8 cellular contexts compared by ENCODE assay signal in genomic region chr13:23979361-23980159, GRCh38.
DNase-seq lines count a peak whose midpoint lies in the region; ATAC-seq, FAIRE-seq and TF ChIP-seq lines count a peak whose summit lies in the region.

No MANE protein-coding gene starts in this region.

- H2BK15ac ChIP-seq in H1 (ENCODE audit: low read length) = no peak overlapping the region

- ATAC-seq in GM21825 (IDR thresholded peaks at IDR 0.05; ENCODE audit: unreplicated experiment) = peak; percentile 74
- ATAC-seq in lung (ENCODE audit: insufficient read depth, low FRiP score) = peak; percentile 86
- peak; percentile 64 for ATAC-seq in stimulated activated memory B cell treated with anti-CD40 and anti-IgM and Interleukin-4, amounts not matched to agents 10 μg/mL and 1 μg/mL and 100 μg/mL, for 72 hours

- H2AFZ ChIP-seq in H1 (ENCODE audit: low read length) = no peak overlapping the region

- H3K79me1 ChIP-seq in H1 (ENCODE audit: low read depth, low read length) = no peaks in the 10 kb centered on the region

- H3K27me3 ChIP-seq in GM06990 (replicated peaks; ENCODE audit: control insufficient read depth, insufficient read depth, low read length) (peaks cover 2% of the 10 kb centered on the region; the same call in 1 of the 2 replicates), H1 (replicated peaks in 1 of 4; ENCODE audit: control insufficient read depth in 3 of 4, extremely low read depth in 1 of 4, insufficient read depth in 3 of 4, low read length in 3 of 4) (no peaks in the 10 kb centered on the region; a peak in 3 of 7 replicates), lung (ENCODE audit: control insufficient read depth, insufficient read depth) (no peaks in the 10 kb centered on the region)

- no peak overlapping the region for H4K5ac ChIP-seq in H1 (ENCODE audit: insufficient read length, low read depth, low read length)

- no peaks in the 10 kb centered on the region for H3K79me2 ChIP-seq in H1 (ENCODE audit: control insufficient read depth in 1 of 2, insufficient read depth in 2 of 2, low read length in 2 of 2)

- no peak for TF ChIP-seq CTCF in GM06990 (IDR thresholded peaks at IDR 0.05; ENCODE audit: insufficient read depth, low read length, poor library complexity, severe bottlenecking)
- no peak for TF ChIP-seq CTCF in LNCaP clone FGC (IDR thresholded peaks at IDR 0.05; ENCODE audit: control insufficient read depth, extremely low read depth, insufficient read depth)
- no peak for TF ChIP-seq CTCF in H1 (IDR thresholded peaks at IDR 0.05; ENCODE audit: control extremely low read depth in 1 of 3, insufficient read depth in 1 of 3, low read depth in 1 of 3, low read length in 3 of 3)
- TF ChIP-seq CTCF in lung (IDR thresholded peaks at IDR 0.05; ENCODE audit: control extremely low read depth, extremely low read depth) = no peak

- H2BK12ac ChIP-seq in H1 (ENCODE audit: low read depth, low read length) = no peak overlapping the region

- H4K8ac ChIP-seq in H1 (ENCODE audit: extremely low read depth, insufficient read depth, low read length) = no peak overlapping the region

- no peak for TF ChIP-seq POLR2A in H1 (IDR thresholded peaks at IDR 0.05; ENCODE audit: control extremely low read depth in 1 of 2, low read depth in 2 of 2, low read length in 2 of 2)

- no peak overlapping the region for H2BK120ac ChIP-seq in H1 (replicated peaks; ENCODE audit: low read depth, low read length)

- no peak overlapping the region for H3K18ac ChIP-seq in H1 (ENCODE audit: extremely low read depth, low read length)

- peak overlapping the region; percentile 68 for H3K4me3 ChIP-seq in GM06990 (replicated peaks; ENCODE audit: low read depth, low read length)
- H3K4me3 ChIP-seq in LNCaP clone FGC (ENCODE audit: low read depth, low read length) = peak overlapping the region; percentile 31
- peak overlapping the region; percentile 58 to 78 (median 72) for H3K4me3 ChIP-seq in H1 (ENCODE audit: extremely low read depth in 1 of 4, insufficient read depth in 2 of 4, low read depth in 3 of 4, low read length in 4 of 4)
- H3K4me3 ChIP-seq in lung = peak overlapping the region; percentile 36

- 3% methylated on average over 35 of the region's 43 CpGs; no CpG with 5 or more reads in 1 of the 2 experiments for whole genome bisulfite sequencing in H1 (ENCODE audit: extremely low coverage in 1 of 2, insufficient coverage in 1 of 2, insufficient read length in 1 of 2, insufficient replicate concordance in 2 of 2, low coverage in 1 of 2, low lambda C conversion rate in 2 of 2, missing lambda C conversion rate in 1 of 2), 2 experiments
- WGBS in lung, 2 donors = 2% methylated on average over 41 to 43 of the region's 43 CpGs

- no peak overlapping the region for H3K4ac ChIP-seq in H1 (replicated peaks; ENCODE audit: insufficient read length, low read depth, low read length)

- no peak overlapping the region for H2BK5ac ChIP-seq in H1 (ENCODE audit: low read depth, low read length)

- peaks cover 39% of the 10 kb centered on the region for H3K27me3 Mint-ChIP-seq in stimulated activated memory B cell treated with anti-CD40 and anti-IgM and Interleukin-4, amounts not matched to agents 10 μg/mL and 1 μg/mL and 100 μg/mL, for 72 hours

- TF ChIP-seq EP300 in H1 (IDR thresholded peaks at IDR 0.05; ENCODE audit: borderline replicate concordance in 1 of 2, low read depth in 2 of 2, low read length in 2 of 2) = no peak

- FAIRE-seq in H1 (lab: Jason Lieb, UNC) = no peak

- H3K4me1 ChIP-seq in H1 (replicated peaks in 1 of 4; ENCODE audit: control insufficient read depth in 3 of 4, insufficient read depth in 4 of 4, low read length in 3 of 4) (peaks cover 0 to 4% (median 0%) of the 10 kb centered on the region in 4 experiments; a peak in 1 of 7 replicates), lung (ENCODE audit: control insufficient read depth in 2 of 2, insufficient read depth in 2 of 2, low read length in 2 of 2) (peaks cover 0 to 3% of the 10 kb centered on the region in 2 donors)

- H3K36me3 Mint-ChIP-seq in stimulated activated memory B cell treated with anti-CD40 and anti-IgM and Interleukin-4, amounts not matched to agents 10 μg/mL and 1 μg/mL and 100 μg/mL, for 72 hours = no peaks in the 10 kb centered on the region

- H3K27ac ChIP-seq in H1 (ENCODE audit: low read depth, low read length) (no peak overlapping the region), lung (ENCODE audit: low read depth in 1 of 2, low read length in 1 of 2) (peak overlapping the region in 1 of 2 donors; percentile 73)

- H4K20me1 ChIP-seq in H1 (replicated peaks in 1 of 2; ENCODE audit: control insufficient read depth in 1 of 2, insufficient read depth in 2 of 2, low read length in 2 of 2) = no peaks in the 10 kb centered on the region

- no peak overlapping the region for H3K23ac ChIP-seq in H1 (ENCODE audit: insufficient read length)

- DNase-seq in GM06990 (ENCODE audit: extremely low read depth, insufficient read length) = peak; percentile 39
- no peak for DNase-seq in LNCaP clone FGC (ENCODE audit: low read depth)
- peak; percentile 21 to 40 for DNase-seq in activated CD4-positive, alpha-beta T cell treated with anti-CD3 and anti-CD28 coated beads, Interleukin-2, amount 50 U/mL, for 48 hours
- DNase-seq in H1 (ENCODE audit: low read depth in 1 of 2, low spot score in 2 of 2) = peak in 1 of 2 experiments; percentile 76
- DNase-seq in lung (ENCODE audit: low spot score) = peak; percentile 77
- no peak for DNase-seq in NCI-H2107 treated with DMSO at 0.1 percent for 48 hours (lab: John Stamatoyannopoulos, UW; ENCODE audit: unreplicated experiment)

- H3K9me3 Mint-ChIP-seq in stimulated activated memory B cell treated with anti-CD40 and anti-IgM and Interleukin-4, amounts not matched to agents 10 μg/mL and 1 μg/mL and 100 μg/mL, for 72 hours = no peaks in the 10 kb centered on the region

- H3K4me3 Mint-ChIP-seq in stimulated activated memory B cell treated with anti-CD40 and anti-IgM and Interleukin-4, amounts not matched to agents 10 μg/mL and 1 μg/mL and 100 μg/mL, for 72 hours = peak overlapping the region; percentile 72

- no peaks in the 10 kb centered on the region for H3K9me3 ChIP-seq in H1 (ENCODE audit: insufficient read depth in 2 of 2, low read depth in 1 of 2, low read length in 1 of 2)
- H3K9me3 ChIP-seq in lung (ENCODE audit: control insufficient read depth in 2 of 2, insufficient read depth in 1 of 2, low read length in 1 of 2) = no peaks in the 10 kb centered on the region

- H3K9ac ChIP-seq in H1 (replicated peaks in 1 of 4; ENCODE audit: extremely low read depth in 1 of 4, low read depth in 3 of 4, low read length in 3 of 4) = peak overlapping the region in 1 of 4 experiments; percentile 36; a peak in 1 of 7 replicates

- no peak for TF ChIP-seq RAD21 in H1 (IDR thresholded peaks at IDR 0.05 in 1 of 2, conservative IDR thresholded peaks at IDR 0.05 in 1 of 2; ENCODE audit: low read depth in 2 of 2, low read length in 2 of 2)

- H3K36me3 ChIP-seq in GM06990 (ENCODE audit: control insufficient read depth, insufficient read depth, low read length) = no peaks in the 10 kb centered on the region
- H3K36me3 ChIP-seq in H1 (ENCODE audit: control insufficient read depth in 2 of 4, insufficient read depth in 4 of 4, low read length in 3 of 4) = no peaks in the 10 kb centered on the region
- no peaks in the 10 kb centered on the region for H3K36me3 ChIP-seq in lung (ENCODE audit: control insufficient read depth in 2 of 2, insufficient read depth in 2 of 2, low read length in 2 of 2)

- no peak overlapping the region for H3K27ac Mint-ChIP-seq in stimulated activated memory B cell treated with anti-CD40 and anti-IgM and Interleukin-4, amounts not matched to agents 10 μg/mL and 1 μg/mL and 100 μg/mL, for 72 hours

- POLR2A ChIA-PET in H1 (lab: Charles Lee; ENCODE audit: partially characterized antibody) = interaction anchor here (0.5 kb wide), 1 partner anchor 93 kb away, joined by 3 read pairs; no protein-coding TSS in a partner anchor

- peaks cover 11% of the 10 kb centered on the region for H3K23me2 ChIP-seq in H1 (ENCODE audit: low read depth, low read length)

- peak overlapping the region; percentile 94 to 98 for H3K4me2 ChIP-seq in H1 (ENCODE audit: insufficient read depth in 1 of 2, low read depth in 2 of 2, low read length in 2 of 2)

- no peak overlapping the region for H3K56ac ChIP-seq in H1 (replicated peaks; ENCODE audit: insufficient read length, low read depth, low read length)

- H3K4me1 Mint-ChIP-seq in stimulated activated memory B cell treated with anti-CD40 and anti-IgM and Interleukin-4, amounts not matched to agents 10 μg/mL and 1 μg/mL and 100 μg/mL, for 72 hours = peaks cover 16% of the 10 kb centered on the region

- no peak overlapping the region for H2BK20ac ChIP-seq in H1 (ENCODE audit: low read length)

- no peak overlapping the region for H3K14ac ChIP-seq in H1 (ENCODE audit: insufficient read length)

- no peak overlapping the region for H4K91ac ChIP-seq in H1 (replicated peaks; ENCODE audit: insufficient read length, low read length)

- CTCF ChIA-PET in H1 (lab: Charles Lee; ENCODE audit: partially characterized antibody) = interaction anchor here (0.7 to 1.9 kb wide), 3 partner anchors 20 to 236 kb away, joined by 3 to 8 read pairs (median 3); no protein-coding TSS in a partner anchor

- no peak overlapping the region for H2AK5ac ChIP-seq in H1 (ENCODE audit: low read depth, low read length)

TF ChIP-seq in H1, 55 proteins besides CTCF, POLR2A, EP300 and RAD21:
- TF ChIP-seq SIN3A (conservative IDR thresholded peaks at IDR 0.05 in 1 of 2, IDR thresholded peaks at IDR 0.05 in 1 of 2; ENCODE audit: low read depth in 1 of 2, low read length in 2 of 2) (0 out of 4 replicates have a peak, but pooled peaks of 1 of the 2 experiments have one; percentile 64), TCF12 (IDR thresholded peaks at IDR 0.05; ENCODE audit: low read depth, low read length) (no peak), ZNF274 (IDR thresholded peaks at IDR 0.05; ENCODE audit: borderline replicate concordance, extremely low read depth, low read length) (no peak), TBP (IDR thresholded peaks at IDR 0.05; ENCODE audit: low read depth, low read length) (peak; percentile 47; the same call in 1 of the 2 replicates), TAF1 (IDR thresholded peaks at IDR 0.05; ENCODE audit: low read depth, low read length) (0 out of 2 replicates have a peak, but pooled peaks have one; percentile 16), CTBP2 (IDR thresholded peaks at IDR 0.05; ENCODE audit: borderline replicate concordance, insufficient read depth, insufficient read length, low read length) (no peak), KDM4A (IDR thresholded peaks at IDR 0.05; ENCODE audit: low read depth, low read length, severe bottlenecking) (peak; percentile 43)
- TF ChIP-seq, protein P1, sequence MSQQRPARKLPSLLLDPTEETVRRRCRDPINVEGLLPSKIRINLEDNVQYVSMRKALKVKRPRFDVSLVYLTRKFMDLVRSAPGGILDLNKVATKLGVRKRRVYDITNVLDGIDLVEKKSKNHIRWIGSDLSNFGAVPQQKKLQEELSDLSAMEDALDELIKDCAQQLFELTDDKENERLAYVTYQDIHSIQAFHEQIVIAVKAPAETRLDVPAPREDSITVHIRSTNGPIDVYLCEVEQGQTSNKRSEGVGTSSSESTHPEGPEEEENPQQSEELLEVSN (IDR thresholded peaks at IDR 0.05) = no peak

Comparison
In these comparisons a context has a peak if more than half of its experiments do, and no peak if none do; other contexts are left out.
1. DNase-seq: peak in GM06990 (single experiment), activated CD4-positive, alpha-beta T cell treated with anti-CD3 and anti-CD28 coated beads, Interleukin-2, amount 50 U/mL, for 48 hours (2 of 2) and lung (single experiment); none in LNCaP clone FGC (single experiment) and NCI-H2107 treated with DMSO at 0.1 percent for 48 hours (single experiment).
2. Peak in every context shown above with its lines, with median percentiles within 50 percentile points of each other: H3K4me3 ChIP-seq and ATAC-seq.